ENCODE assay signal across 8 cellular contexts in genomic region chr5:139795074-139796001, GRCh38.
DNase-seq lines count a peak whose midpoint lies in the region; ATAC-seq lines count a peak whose summit lies in the region.

Gene PSD2 (plus strand): TSS chr5:139795808. CDS start chr5:139809441, 13,633 bp downstream.

- H3K9me3 ChIP-seq in HAP-1 (no peaks in the 10 kb centered on the region), iPS DF 6.9 (ENCODE audit: control insufficient read depth, insufficient read depth, low read length) (no peaks in the 10 kb centered on the region)

- peak within 1 kb of the TSS; percentile 26 for H3K4me3 ChIP-seq in HAP-1
- H3K4me3 ChIP-seq in iPS DF 6.9 (ENCODE audit: low read length), result peak within 1 kb of the TSS; percentile 47

- in situ Hi-C loops in HAP-1 (cut with MboI; ENCODE audit: low sequenced_read_pairs), result no loop called here

- peaks cover 97% of the 10 kb centered on the region for H3K27me3 Mint-ChIP-seq in activated naive CD4-positive, alpha-beta T cell treated with anti-CD3 and anti-CD28 coated beads, Interleukin-2, amount 10 ng/mL, durations not matched to agents 7 days and 5 days
- peaks cover 62 to 81% of the 10 kb centered on the region in 2 donors for H3K27me3 Mint-ChIP-seq in stimulated activated naive B cell treated with anti-CD40 and anti-IgM and Interleukin-4, amounts not matched to agents 10 μg/mL and 1 μg/mL and 100 μg/mL, for 72 hours
- peaks cover 73% of the 10 kb centered on the region for H3K27me3 Mint-ChIP-seq in T-helper 2 cell treated with Interferon-gamma antibody and Interleukin-4, amounts not matched to agents 5 μg/mL and 100 μg/mL, for 36 hours (ENCODE audit: low read depth)

- ATAC-seq in stimulated activated naive B cell treated with anti-CD40 and anti-IgM and Interleukin-4, amounts not matched to agents 10 μg/mL and 1 μg/mL and 100 μg/mL, for 72 hours (replicated peaks), result peak; percentile 35 to 42
- no peak for ATAC-seq in GM21528 (IDR thresholded peaks at IDR 0.05; ENCODE audit: low FRiP score, unreplicated experiment)

- H3K36me3 ChIP-seq in HAP-1 (replicated peaks) (no peaks in the 10 kb centered on the region), iPS DF 6.9 (ENCODE audit: control insufficient read depth, insufficient read depth, low read length) (no peaks in the 10 kb centered on the region)

- WGBS in iPS DF 6.9 (ENCODE audit: insufficient coverage, insufficient read length), result no CpG with 5 or more reads among the region's 83 CpGs

- H3K27ac Mint-ChIP-seq in activated naive CD4-positive, alpha-beta T cell treated with anti-CD3 and anti-CD28 coated beads, Interleukin-2, amount 10 ng/mL, durations not matched to agents 7 days and 5 days, result no peak within 1 kb of the TSS
- no peak within 1 kb of the TSS for H3K27ac Mint-ChIP-seq in stimulated activated naive B cell treated with anti-CD40 and anti-IgM and Interleukin-4, amounts not matched to agents 10 μg/mL and 1 μg/mL and 100 μg/mL, for 72 hours
- H3K27ac Mint-ChIP-seq in T-helper 2 cell treated with Interferon-gamma antibody and Interleukin-4, amounts not matched to agents 5 μg/mL and 100 μg/mL, for 36 hours, result no peak within 1 kb of the TSS

- H3K4me1 ChIP-seq in HAP-1, result no peaks in the 10 kb centered on the region; the same call in 1 of the 2 replicates
- H3K4me1 ChIP-seq in iPS DF 6.9 (ENCODE audit: control insufficient read depth, insufficient read depth, low read length), result peaks cover 2% of the 10 kb centered on the region

- H3K4me1 Mint-ChIP-seq in activated naive CD4-positive, alpha-beta T cell treated with anti-CD3 and anti-CD28 coated beads, Interleukin-2, amount 10 ng/mL, durations not matched to agents 7 days and 5 days, result no peaks in the 10 kb centered on the region
- peaks cover 5 to 11% of the 10 kb centered on the region in 2 donors for H3K4me1 Mint-ChIP-seq in stimulated activated naive B cell treated with anti-CD40 and anti-IgM and Interleukin-4, amounts not matched to agents 10 μg/mL and 1 μg/mL and 100 μg/mL, for 72 hours
- no peaks in the 10 kb centered on the region for H3K4me1 Mint-ChIP-seq in T-helper 2 cell treated with Interferon-gamma antibody and Interleukin-4, amounts not matched to agents 5 μg/mL and 100 μg/mL, for 36 hours (ENCODE audit: low read depth)

- DNase-seq in AG08395 (ENCODE audit: low spot score) (peak; percentile 32), HAP-1 (ENCODE audit: low spot score in 2 of 2) (peak; percentile 48 to 76), iPS DF 6.9 (ENCODE audit: low read depth, low spot score) (no peak), NOMO-1 treated with dmso at 0.1 percent for 144 hours (lab: John Stamatoyannopoulos, UW; ENCODE audit: unreplicated experiment) (no peak)
- peak; percentile 35 for DNase-seq in activated naive CD4-positive, alpha-beta T cell treated with anti-CD3 and anti-CD28 coated beads, Interleukin-2, amount 10 ng/mL, durations not matched to agents 7 days and 5 days
- DNase-seq in stimulated activated naive B cell treated with anti-CD40 and anti-IgM and Interleukin-4, amounts not matched to agents 10 μg/mL and 1 μg/mL and 100 μg/mL, for 72 hours, result no peak
- no peak for DNase-seq in T-helper 2 cell treated with Interferon-gamma antibody and Interleukin-4, amounts not matched to agents 5 μg/mL and 100 μg/mL, for 36 hours (ENCODE audit: low spot score)

- CTCF ChIA-PET in activated naive CD4-positive, alpha-beta T cell treated with anti-CD3 and anti-CD28 coated beads, Interleukin-2, amount 10 ng/mL, durations not matched to agents 7 days and 5 days (lab: Charles Lee), result no interaction called here

- H3K4me3 Mint-ChIP-seq in activated naive CD4-positive, alpha-beta T cell treated with anti-CD3 and anti-CD28 coated beads, Interleukin-2, amount 10 ng/mL, durations not matched to agents 7 days and 5 days, result no peak within 1 kb of the TSS
- H3K4me3 Mint-ChIP-seq in stimulated activated naive B cell treated with anti-CD40 and anti-IgM and Interleukin-4, amounts not matched to agents 10 μg/mL and 1 μg/mL and 100 μg/mL, for 72 hours, result peak within 1 kb of the TSS; percentile 31 to 62
- no peak within 1 kb of the TSS for H3K4me3 Mint-ChIP-seq in T-helper 2 cell treated with Interferon-gamma antibody and Interleukin-4, amounts not matched to agents 5 μg/mL and 100 μg/mL, for 36 hours

- no peaks in the 10 kb centered on the region for H3K36me3 Mint-ChIP-seq in activated naive CD4-positive, alpha-beta T cell treated with anti-CD3 and anti-CD28 coated beads, Interleukin-2, amount 10 ng/mL, durations not matched to agents 7 days and 5 days
- H3K36me3 Mint-ChIP-seq in stimulated activated naive B cell treated with anti-CD40 and anti-IgM and Interleukin-4, amounts not matched to agents 10 μg/mL and 1 μg/mL and 100 μg/mL, for 72 hours, result no peaks in the 10 kb centered on the region
- H3K36me3 Mint-ChIP-seq in T-helper 2 cell treated with Interferon-gamma antibody and Interleukin-4, amounts not matched to agents 5 μg/mL and 100 μg/mL, for 36 hours (ENCODE audit: low read depth), result no peaks in the 10 kb centered on the region

- no peak within 1 kb of the TSS for H3K27ac ChIP-seq in iPS DF 6.9 (ENCODE audit: low read length)

- H3K9me3 Mint-ChIP-seq in activated naive CD4-positive, alpha-beta T cell treated with anti-CD3 and anti-CD28 coated beads, Interleukin-2, amount 10 ng/mL, durations not matched to agents 7 days and 5 days, result no peaks in the 10 kb centered on the region
- H3K9me3 Mint-ChIP-seq in stimulated activated naive B cell treated with anti-CD40 and anti-IgM and Interleukin-4, amounts not matched to agents 10 μg/mL and 1 μg/mL and 100 μg/mL, for 72 hours, result no peaks in the 10 kb centered on the region
- no peaks in the 10 kb centered on the region for H3K9me3 Mint-ChIP-seq in T-helper 2 cell treated with Interferon-gamma antibody and Interleukin-4, amounts not matched to agents 5 μg/mL and 100 μg/mL, for 36 hours

- H3K27me3 ChIP-seq in HAP-1 (ENCODE audit: low read depth), result peaks cover 46% of the 10 kb centered on the region
- peaks cover 45% of the 10 kb centered on the region for H3K27me3 ChIP-seq in iPS DF 6.9 (ENCODE audit: control insufficient read depth, insufficient read depth, low read length)

Comparison
In these comparisons a context has a peak if more than half of its experiments do, and no peak if none do; other contexts are left out.
1. DNase-seq: peak in AG08395 (single experiment), HAP-1 (2 of 2) and activated naive CD4-positive, alpha-beta T cell treated with anti-CD3 and anti-CD28 coated beads, Interleukin-2, amount 10 ng/mL, durations not matched to agents 7 days and 5 days (single experiment); none in iPS DF 6.9 (single experiment), stimulated activated naive B cell treated with anti-CD40 and anti-IgM and Interleukin-4, amounts not matched to agents 10 μg/mL and 1 μg/mL and 100 μg/mL, for 72 hours (single experiment), NOMO-1 treated with dmso at 0.1 percent for 144 hours (single experiment) and T-helper 2 cell treated with Interferon-gamma antibody and Interleukin-4, amounts not matched to agents 5 μg/mL and 100 μg/mL, for 36 hours (single experiment).
2. H3K4me3 Mint-ChIP-seq: peak in stimulated activated naive B cell treated with anti-CD40 and anti-IgM and Interleukin-4, amounts not matched to agents 10 μg/mL and 1 μg/mL and 100 μg/mL, for 72 hours (2 of 2); none in activated naive CD4-positive, alpha-beta T cell treated with anti-CD3 and anti-CD28 coated beads, Interleukin-2, amount 10 ng/mL, durations not matched to agents 7 days and 5 days (single experiment) and T-helper 2 cell treated with Interferon-gamma antibody and Interleukin-4, amounts not matched to agents 5 μg/mL and 100 μg/mL, for 36 hours (single experiment).